Comparison of ENCODE assay signal across 22 cellular contexts in genomic region chr10:126204320-126204719, GRCh38.
DNase-seq lines count a peak whose midpoint lies in the region; ATAC-seq, FAIRE-seq and TF ChIP-seq lines count a peak whose summit lies in the region.
"Had no signal": no experiment of that assay in that cellular context is flagged by ENCODE, and none has a peak within 500 bp of the region (broad histone marks: within the 10 kb centered on the region; RNA-seq: fewer than 3 reads in every experiment).

No MANE protein-coding gene starts in this region.

- TF ChIP-seq CTCF in GM23338 (conservative IDR thresholded peaks at IDR 0.05; ENCODE audit: low read depth in 2 of 2), result no peak
- TF ChIP-seq CTCF in bronchial epithelial cell (IDR thresholded peaks at IDR 0.05; ENCODE audit: insufficient read depth, low read length, severe bottlenecking), result no peak

- no peak for DNase-seq in GM23338 (ENCODE audit: low spot score)
- DNase-seq in NCI-H146 (lab: John Stamatoyannopoulos, UW), result peak; percentile 79
- DNase-seq in bronchial epithelial cell (ENCODE audit: low read depth), result peak; percentile 91
- DNase-seq in renal cortical epithelial cell (ENCODE audit: low read depth), result peak; percentile 82
- DNase-seq in stimulated activated naive CD8-positive, alpha-beta T cell treated with anti-CD3 and anti-CD28 coated beads, Interleukin-15, Interleukin-2, amounts not matched to agents 100 U/mL and 50 U/mL, for 24 hours, result no peak
- DNase-seq in Ammon's horn (ENCODE audit: low spot score), result no peak
- DNase-seq in 8988T, result no peak
- DNase-seq: activated CD8-positive, alpha-beta T cell treated with anti-CD3 and anti-CD28 coated beads, Interleukin-2, amount 10 ng/mL, durations not matched to agents 7 days and 5 days; activated T-cell treated with anti-CD3 and anti-CD28 coated beads, Interleukin-2, amount 50 U/mL, for 24 hours; EL; MM.1S; NCI-H1436 treated with DMSO at 0.1 percent for 48 hours; NCI-H226; NK-92 treated with Interleukin-12 subunit alpha and Interleukin-12 subunit beta, amount 100 ng/mL, for 24 hours; stimulated activated naive CD4-positive, alpha-beta T cell; transverse colon had no signal

- no peaks in the 10 kb centered on the region for H3K4me1 ChIP-seq in GM23338 (ENCODE audit: insufficient read depth)
- H3K4me1 ChIP-seq: transverse colon had no signal

- H3K4me1 Mint-ChIP-seq in GM23338, result no peaks in the 10 kb centered on the region
- H3K4me1 Mint-ChIP-seq: B cell had no signal

- no peak overlapping the region for H3K4me2 ChIP-seq in GM23338

- 0 out of 2 replicates have a peak, but pooled peaks cover 14% of the 10 kb centered on the region for H3K9me2 ChIP-seq in GM23338 (ENCODE audit: insufficient read depth)

- FAIRE-seq in bronchial epithelial cell (lab: Jason Lieb, UNC), result no peak

- H3K27me3 ChIP-seq in GM23338 (ENCODE audit: insufficient read depth) (no peaks in the 10 kb centered on the region), bronchial epithelial cell (ENCODE audit: control insufficient read depth, insufficient read depth, low read length) (no peaks in the 10 kb centered on the region)
- H3K27me3 ChIP-seq: transverse colon had no signal

- no peaks in the 10 kb centered on the region for H3F3A ChIP-seq in GM23338 (replicated peaks; ENCODE audit: low read depth)

- H2AFZ ChIP-seq in GM23338, result peak overlapping the region; percentile 69; the same call in 1 of the 2 replicates

- no peaks in the 10 kb centered on the region for H3K79me2 ChIP-seq in GM23338 (replicated peaks; ENCODE audit: insufficient read depth)

- no peaks in the 10 kb centered on the region for H3K36me3 Mint-ChIP-seq in GM23338 (ENCODE audit: low read depth)
- H3K36me3 Mint-ChIP-seq: activated naive CD4-positive, alpha-beta T cell treated with anti-CD3 and anti-CD28 coated beads, Interleukin-2, amount 50 U/mL, for 72 hours; IgD-negative memory B cell; mesothelial cell of epicardium had no signal

- H4K20me1 ChIP-seq in GM23338 (replicated peaks; ENCODE audit: insufficient read depth), result no peaks in the 10 kb centered on the region

- H3K36me3 ChIP-seq in GM23338 (ENCODE audit: insufficient read depth), result no peaks in the 10 kb centered on the region
- H3K36me3 ChIP-seq in bronchial epithelial cell (ENCODE audit: control insufficient read depth, insufficient read depth, low read length), result no peaks in the 10 kb centered on the region
- H3K36me3 ChIP-seq: transverse colon had no signal

- 0 out of 2 replicates have a peak overlapping the region, but pooled peaks have one; percentile 45 for H3K27ac Mint-ChIP-seq in GM23338
- H3K27ac Mint-ChIP-seq: activated CD8-positive, alpha-beta T cell treated with anti-CD3 and anti-CD28 coated beads, Interleukin-2, amount 10 ng/mL, durations not matched to agents 7 days and 5 days; activated naive CD4-positive, alpha-beta T cell treated with anti-CD3 and anti-CD28 coated beads, Interleukin-2, amount 50 U/mL, for 72 hours; activated T-cell treated with anti-CD3 and anti-CD28 coated beads, Interleukin-2, amount 50 U/mL, for 24 hours; B cell; IgD-negative memory B cell; mesothelial cell of epicardium; nephron had no signal

- ATAC-seq in GM23338, result no peak
- no peak for ATAC-seq in stimulated activated naive CD8-positive, alpha-beta T cell treated with anti-CD3 and anti-CD28 coated beads, Interleukin-15, Interleukin-2, amounts not matched to agents 100 U/mL and 50 U/mL, for 24 hours
- ATAC-seq: activated CD4-positive, CD25-positive, alpha-beta regulatory T cell treated with anti-CD3 and anti-CD28 coated beads, Interleukin-2, amount 50 U/mL, for 24 hours; activated CD8-positive, alpha-beta T cell treated with anti-CD3 and anti-CD28 coated beads, Interleukin-2, amount 10 ng/mL, durations not matched to agents 7 days and 5 days; activated naive CD4-positive, alpha-beta T cell treated with anti-CD3 and anti-CD28 coated beads, Interleukin-2, amount 50 U/mL, for 72 hours had no signal

- no peaks in the 10 kb centered on the region; the same call in 2 of the 3 replicates for H3K9me3 Mint-ChIP-seq in GM23338
- H3K9me3 Mint-ChIP-seq: activated T-cell treated with anti-CD3 and anti-CD28 coated beads, Interleukin-2, amount 50 U/mL, for 24 hours; IgD-negative memory B cell; nephron had no signal

- no peak overlapping the region for H3K4me3 Mint-ChIP-seq in GM23338
- H3K4me3 Mint-ChIP-seq: activated CD8-positive, alpha-beta T cell treated with anti-CD3 and anti-CD28 coated beads, Interleukin-2, amount 10 ng/mL, durations not matched to agents 7 days and 5 days; activated T-cell treated with anti-CD3 and anti-CD28 coated beads, Interleukin-2, amount 50 U/mL, for 24 hours; B cell; IgD-negative memory B cell; mesothelial cell of epicardium; nephron had no signal

- H3K4me3 ChIP-seq in GM23338, result no peak overlapping the region
- H3K4me3 ChIP-seq in bronchial epithelial cell (ENCODE audit: low read depth, low read length), result no peak overlapping the region
- H3K4me3 ChIP-seq: transverse colon had no signal

- H3K27me3 Mint-ChIP-seq in GM23338 (ENCODE audit: insufficient read depth, low read depth, poor library complexity), result no peaks in the 10 kb centered on the region
- H3K27me3 Mint-ChIP-seq: activated T-cell treated with anti-CD3 and anti-CD28 coated beads, Interleukin-2, amount 50 U/mL, for 24 hours; B cell had no signal

- no peak overlapping the region for H3K27ac ChIP-seq in GM23338 (ENCODE audit: low read depth)
- H3K27ac ChIP-seq: transverse colon had no signal

TF ChIP-seq in GM23338, 12 proteins besides CTCF, POLR2A, EP300 and RAD21 (continues in another document):
- TF ChIP-seq CREB1 (CRISPR knock-in tag; IDR thresholded peaks at IDR 0.05; ENCODE audit: low read depth) (no peak), STAT1 (IDR thresholded peaks at IDR 0.05; ENCODE audit: unreplicated experiment) (no peak), ZNF114 (CRISPR knock-in tag; IDR thresholded peaks at IDR 0.05) (no peak), EZH2 (IDR thresholded peaks at IDR 0.05; ENCODE audit: low read depth, unreplicated experiment) (no peak), EZH2phosphoT487 (IDR thresholded peaks at IDR 0.05; ENCODE audit: unreplicated experiment) (no peak), ZNF462 (CRISPR knock-in tag; IDR thresholded peaks at IDR 0.05) (no peak), NANOG (IDR thresholded peaks at IDR 0.05; ENCODE audit: borderline replicate concordance) (no peak), ZNF331 (CRISPR knock-in tag; IDR thresholded peaks at IDR 0.05; ENCODE audit: low read depth) (no peak)

Comparison
In these comparisons a context has a peak if more than half of its experiments do, and no peak if none do; other contexts are left out.
1. DNase-seq: peak in NCI-H146 (single experiment), bronchial epithelial cell (single experiment) and renal cortical epithelial cell (single experiment); none in GM23338 (single experiment), stimulated activated naive CD8-positive, alpha-beta T cell treated with anti-CD3 and anti-CD28 coated beads, Interleukin-15, Interleukin-2, amounts not matched to agents 100 U/mL and 50 U/mL, for 24 hours (single experiment), Ammon's horn (single experiment) and 8988T (single experiment).